10 cellular contexts compared by ENCODE assay signal in the genomic region with DNA sequence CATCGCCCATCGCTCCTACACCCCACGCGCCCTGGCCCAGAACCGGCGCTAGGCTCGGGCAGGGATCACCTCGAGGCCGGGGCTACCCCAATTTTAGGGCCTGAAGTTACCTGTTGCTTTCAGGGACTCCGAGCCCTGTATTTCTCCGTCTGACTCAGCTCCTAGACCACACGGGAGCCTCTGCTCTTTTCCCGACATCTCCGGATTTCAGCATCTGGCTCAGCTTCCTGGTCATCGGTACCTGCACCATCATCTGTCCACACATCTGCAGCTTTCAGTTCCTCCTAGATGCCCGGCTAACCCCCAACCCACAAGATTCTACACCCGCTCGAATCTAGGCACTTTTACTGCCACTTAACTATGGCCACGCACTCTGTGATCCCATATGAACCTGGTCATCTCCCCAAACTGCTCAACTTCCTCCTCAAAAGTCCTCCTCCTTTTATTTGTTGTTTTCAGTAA. TPM values are rescaled to one million over a fixed set of nuclear protein-coding genes. Genes with fewer than 3 reads are reported as not detected.
DNase-seq lines count a peak whose midpoint lies in the region; ATAC-seq and TF ChIP-seq lines count a peak whose summit lies in the region.
"Had no signal": no experiment of that assay in that cellular context is flagged by ENCODE, and none has a peak within 500 bp of the region (broad histone marks: within the 10 kb centered on the region; RNA-seq: fewer than 3 reads in every experiment).

No MANE protein-coding gene starts in this region.

- TF ChIP-seq POLR2A in heart left ventricle (IDR thresholded peaks at IDR 0.05) (no peak), vagina (IDR thresholded peaks at IDR 0.05) (no peak)

- TF ChIP-seq CTCF in heart left ventricle (IDR thresholded peaks at IDR 0.05) (no peak), vagina (IDR thresholded peaks at IDR 0.05) (no peak), WTC11 (IDR thresholded peaks at IDR 0.05) (no peak)

- no peak for DNase-seq in heart left ventricle
- no peak for DNase-seq in left ventricle myocardium superior
- DNase-seq in iPS DF 6.9 (ENCODE audit: low read depth, low spot score): no peak
- DNase-seq in vagina (ENCODE audit: extremely low spot score in 2 of 2): no peak
- DNase-seq in WTC11 (ENCODE audit: low spot score): no peak
- DNase-seq in stimulated activated effector memory CD8-positive, alpha-beta T cell treated with anti-CD3 and anti-CD28 coated beads, Interleukin-12 subunit alpha, Interleukin-12 subunit beta, amount 100 ng/mL, for 72 hours (ENCODE audit: low spot score in 2 of 2): no peak
- no peak for DNase-seq in dermis blood vessel endothelial cell

- no peak overlapping the region for H3K27ac Mint-ChIP-seq in WTC11
- no peak overlapping the region for H3K27ac Mint-ChIP-seq in stimulated activated effector memory CD8-positive, alpha-beta T cell treated with anti-CD3 and anti-CD28 coated beads, Interleukin-12 subunit alpha, Interleukin-12 subunit beta, amount 100 ng/mL, for 72 hours
- H3K27ac Mint-ChIP-seq: IgD-negative memory B cell had no signal

- intact Hi-C loops in heart left ventricle (cut with DNase I) (loop anchor here (1.0 to 10.0 kb wide), 6 partner anchors 112 to 420 kb away; no protein-coding TSS in a partner anchor), left ventricle myocardium superior (cut with micrococcal nuclease) (loop anchor here (5.0 kb wide), 1 partner anchor 420 kb away; no protein-coding TSS in a partner anchor), vagina (cut with DNase I) (no loop called here)

- H3K27ac ChIP-seq in heart left ventricle (no peak overlapping the region), HUES6 (ENCODE audit: low read depth, low read length) (no peak overlapping the region), iPS DF 6.9 (ENCODE audit: low read length) (no peak overlapping the region), vagina (no peak overlapping the region)
- H3K27ac ChIP-seq: C4-2B had no signal

- H3K36me3 ChIP-seq in heart left ventricle (no peaks in the 10 kb centered on the region), HUES6 (ENCODE audit: control insufficient read depth, insufficient read depth, low read length) (no peaks in the 10 kb centered on the region), iPS DF 6.9 (ENCODE audit: control insufficient read depth, insufficient read depth, low read length) (no peaks in the 10 kb centered on the region), vagina (no peaks in the 10 kb centered on the region)

- H3K9ac ChIP-seq in HUES6 (ENCODE audit: low read length): no peak overlapping the region

- no peaks in the 10 kb centered on the region for H3K9me3 Mint-ChIP-seq in WTC11
- no peaks in the 10 kb centered on the region for H3K9me3 Mint-ChIP-seq in stimulated activated effector memory CD8-positive, alpha-beta T cell treated with anti-CD3 and anti-CD28 coated beads, Interleukin-12 subunit alpha, Interleukin-12 subunit beta, amount 100 ng/mL, for 72 hours
- H3K9me3 Mint-ChIP-seq: IgD-negative memory B cell had no signal

- no peaks in the 10 kb centered on the region for H3K9me3 ChIP-seq in heart left ventricle
- H3K9me3 ChIP-seq in HUES6 (ENCODE audit: control insufficient read depth, insufficient read depth, low read depth, low read length): no peaks in the 10 kb centered on the region
- H3K9me3 ChIP-seq in iPS DF 6.9 (ENCODE audit: control insufficient read depth, insufficient read depth, low read length): no peaks in the 10 kb centered on the region
- H3K9me3 ChIP-seq in vagina: no peaks in the 10 kb centered on the region

- H3K4me1 ChIP-seq in heart left ventricle (peaks cover 0 to 13% (median 3%) of the 10 kb centered on the region in 12 donors), HUES6 (ENCODE audit: control insufficient read depth, insufficient read depth, low read length) (no peaks in the 10 kb centered on the region), iPS DF 6.9 (ENCODE audit: control insufficient read depth, insufficient read depth, low read length) (no peaks in the 10 kb centered on the region), vagina (peaks cover 13% of the 10 kb centered on the region)

- CTCF ChIA-PET in WTC11 (lab: Charles Lee): interaction anchor here (1.0 to 1.7 kb wide), 20 partner anchors 12 to 425 kb away, joined by 3 to 11 read pairs (median 5); a partner anchor contains a TSS

- peaks cover 5% of the 10 kb centered on the region; the same call in 1 of the 2 replicates for H3K4me1 Mint-ChIP-seq in WTC11
- H3K4me1 Mint-ChIP-seq in stimulated activated effector memory CD8-positive, alpha-beta T cell treated with anti-CD3 and anti-CD28 coated beads, Interleukin-12 subunit alpha, Interleukin-12 subunit beta, amount 100 ng/mL, for 72 hours: peaks cover 6% of the 10 kb centered on the region

- WGBS in heart left ventricle, 4 donors: 36 to 46% (median 39%) methylated on average over 19 of the region's 19 CpGs
- WGBS in iPS DF 6.9 (ENCODE audit: insufficient coverage, insufficient read length): no CpG with 5 or more reads among the region's 19 CpGs

- peak overlapping the region in 10 of 12 donors; percentile 27 to 66 (median 52) for H3K4me3 ChIP-seq in heart left ventricle
- peak overlapping the region; percentile 65 for H3K4me3 ChIP-seq in HUES6 (ENCODE audit: low read depth, low read length)
- peak overlapping the region; percentile 47; the same call in 1 of the 2 replicates for H3K4me3 ChIP-seq in iPS DF 6.9 (ENCODE audit: low read length)
- peak overlapping the region; percentile 52 to 54 for H3K4me3 ChIP-seq in vagina

- no peak overlapping the region for H3K4me3 Mint-ChIP-seq in WTC11
- H3K4me3 Mint-ChIP-seq in stimulated activated effector memory CD8-positive, alpha-beta T cell treated with anti-CD3 and anti-CD28 coated beads, Interleukin-12 subunit alpha, Interleukin-12 subunit beta, amount 100 ng/mL, for 72 hours: no peak overlapping the region

- POLR2A ChIA-PET in WTC11 (lab: Charles Lee): interaction anchor here (0.5 kb wide), 1 partner anchor 13 kb away, joined by 3 read pairs; no protein-coding TSS in a partner anchor

- H3K36me3 Mint-ChIP-seq in WTC11: no peaks in the 10 kb centered on the region
- H3K36me3 Mint-ChIP-seq in stimulated activated effector memory CD8-positive, alpha-beta T cell treated with anti-CD3 and anti-CD28 coated beads, Interleukin-12 subunit alpha, Interleukin-12 subunit beta, amount 100 ng/mL, for 72 hours: no peaks in the 10 kb centered on the region

- H3K27me3 ChIP-seq in heart left ventricle (peaks cover 0 to 51% (median 9%) of the 10 kb centered on the region in 9 donors), HUES6 (ENCODE audit: control insufficient read depth, insufficient read depth, low read length) (peaks cover 48% of the 10 kb centered on the region), iPS DF 6.9 (ENCODE audit: control insufficient read depth, insufficient read depth, low read length) (peaks cover 7% of the 10 kb centered on the region), vagina (no peaks in the 10 kb centered on the region)

- ATAC-seq in heart left ventricle (no peak), left ventricle myocardium superior (no peak), WTC11 (no peak)
- ATAC-seq in stimulated activated effector memory CD8-positive, alpha-beta T cell treated with anti-CD3 and anti-CD28 coated beads, Interleukin-12 subunit alpha, Interleukin-12 subunit beta, amount 100 ng/mL, for 72 hours: no peak

- peaks cover 14% of the 10 kb centered on the region for H3K27me3 Mint-ChIP-seq in WTC11 (ENCODE audit: low read depth)

TF ChIP-seq in WTC11, 78 proteins besides CTCF, POLR2A, EP300 and RAD21 (continues in another document):
- TF ChIP-seq, protein P1, sequence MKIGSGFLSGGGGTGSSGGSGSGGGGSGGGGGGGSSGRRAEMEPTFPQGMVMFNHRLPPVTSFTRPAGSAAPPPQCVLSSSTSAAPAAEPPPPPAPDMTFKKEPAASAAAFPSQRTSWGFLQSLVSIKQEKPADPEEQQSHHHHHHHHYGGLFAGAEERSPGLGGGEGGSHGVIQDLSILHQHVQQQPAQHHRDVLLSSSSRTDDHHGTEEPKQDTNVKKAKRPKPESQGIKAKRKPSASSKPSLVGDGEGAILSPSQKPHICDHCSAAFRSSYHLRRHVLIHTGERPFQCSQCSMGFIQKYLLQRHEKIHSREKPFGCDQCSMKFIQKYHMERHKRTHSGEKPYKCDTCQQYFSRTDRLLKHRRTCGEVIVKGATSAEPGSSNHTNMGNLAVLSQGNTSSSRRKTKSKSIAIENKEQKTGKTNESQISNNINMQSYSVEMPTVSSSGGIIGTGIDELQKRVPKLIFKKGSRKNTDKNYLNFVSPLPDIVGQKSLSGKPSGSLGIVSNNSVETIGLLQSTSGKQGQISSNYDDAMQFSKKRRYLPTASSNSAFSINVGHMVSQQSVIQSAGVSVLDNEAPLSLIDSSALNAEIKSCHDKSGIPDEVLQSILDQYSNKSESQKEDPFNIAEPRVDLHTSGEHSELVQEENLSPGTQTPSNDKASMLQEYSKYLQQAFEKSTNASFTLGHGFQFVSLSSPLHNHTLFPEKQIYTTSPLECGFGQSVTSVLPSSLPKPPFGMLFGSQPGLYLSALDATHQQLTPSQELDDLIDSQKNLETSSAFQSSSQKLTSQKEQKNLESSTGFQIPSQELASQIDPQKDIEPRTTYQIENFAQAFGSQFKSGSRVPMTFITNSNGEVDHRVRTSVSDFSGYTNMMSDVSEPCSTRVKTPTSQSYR (CRISPR knock-in tag; IDR thresholded peaks at IDR 0.05): no peak
- no peak for TF ChIP-seq GTF2I (CRISPR knock-in tag; conservative IDR thresholded peaks at IDR 0.05)
- no peak for TF ChIP-seq ATF1 (CRISPR knock-in tag; IDR thresholded peaks at IDR 0.05)
- no peak for TF ChIP-seq MYBL2 (CRISPR knock-in tag; IDR thresholded peaks at IDR 0.05)
- no peak for TF ChIP-seq ZBTB21 (CRISPR knock-in tag; IDR thresholded peaks at IDR 0.05; ENCODE audit: borderline replicate concordance)

RNA-seq across cellular contexts. Expression of a gene that starts 12.1 kb away (rescaled TPM):
- total RNA-seq in heart left ventricle (1 to 10 TPM in 1 of 9 donors, under 1 TPM in 2, not detected in 6; 0.33 to 1.3 (median 0.43) TPM), left ventricle myocardium superior (1.2 TPM), vagina (not detected), WTC11 (2021) (3.0 to 8.1 TPM (median 6.1 TPM) in 3 replicates), dermis blood vessel endothelial cell (not detected in 2 replicates)
- polyA plus RNA-seq in heart left ventricle: not detected
- polyA plus RNA-seq: IgD-negative memory B cell had no signal

RNA-seq across cellular contexts. Expression of a gene that starts 29.2 kb away (rescaled TPM):
- total RNA-seq in heart left ventricle (under 1 TPM in 1 of 9 donors, not detected in 8; 0.20 TPM), left ventricle myocardium superior (not detected), vagina (0.98 TPM), WTC11 (2021) (not detected in 3 replicates), dermis blood vessel endothelial cell (not detected in 2 replicates)
- polyA plus RNA-seq in heart left ventricle: not detected
- polyA plus RNA-seq: IgD-negative memory B cell had no signal

RNA-seq across cellular contexts. Expression of a gene that starts 32.9 kb away (rescaled TPM):
- 10 to 100 TPM in 1 of 9 donors, 1 to 10 TPM in 8; 1.3 to 10.3 (median 3.5) TPM for total RNA-seq in heart left ventricle
- polyA plus RNA-seq in heart left ventricle: 10 to 100 TPM in 1 of 2 donors, under 1 TPM in 1; 0.72 to 12.6 TPM
- 1.3 TPM for total RNA-seq in left ventricle myocardium superior
- total RNA-seq in vagina: 18.7 TPM
- total RNA-seq in WTC11 (2021): 0.46 to 0.73 TPM (median 0.57 TPM) in 3 replicates
- total RNA-seq in dermis blood vessel endothelial cell: 7.1 and 11.7 TPM in 2 replicates

RNA-seq across cellular contexts. Expression of a gene that starts 49.5 kb away (rescaled TPM):
- total RNA-seq in heart left ventricle: 1 to 10 TPM in 1 of 9 donors, under 1 TPM in 3, not detected in 5; 0.27 to 1.2 (median 0.58) TPM
- under 1 TPM in 1 of 2 donors, not detected in 1; 0.10 TPM for polyA plus RNA-seq in heart left ventricle
- not detected for total RNA-seq in left ventricle myocardium superior
- total RNA-seq in vagina: 25.5 TPM
- not detected in 3 replicates for total RNA-seq in WTC11 (2021)
- not detected in 2 replicates for total RNA-seq in dermis blood vessel endothelial cell
- polyA plus RNA-seq: IgD-negative memory B cell had no signal
